18 cellular contexts compared by ENCODE assay signal in the genomic region with DNA sequence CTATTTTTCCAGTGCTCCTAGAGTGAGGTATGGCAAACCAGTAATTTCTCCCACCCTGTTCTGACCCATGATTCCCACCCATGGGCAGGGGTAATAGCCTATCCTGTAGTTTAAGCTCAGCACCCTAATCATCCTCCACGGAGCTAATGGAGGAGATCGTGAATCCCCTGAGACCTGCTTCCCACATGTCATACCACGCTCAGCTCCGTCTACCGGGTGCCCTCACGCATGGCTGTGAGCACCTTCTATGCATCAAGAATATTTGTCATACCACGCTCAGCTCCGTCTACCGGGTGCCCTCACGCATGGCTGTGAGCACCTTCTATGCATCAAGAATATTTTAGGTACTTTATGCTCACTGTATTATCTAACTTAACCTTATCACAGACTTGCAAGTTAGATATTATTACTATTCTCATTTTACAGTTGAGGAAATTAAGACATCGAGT.
"Had no signal": no experiment of that assay in that cellular context is flagged by ENCODE, and none has a peak within 500 bp of the region (broad histone marks: within the 10 kb centered on the region; RNA-seq: fewer than 3 reads in every experiment).

No MANE protein-coding gene starts in this region.

- DNase-seq: KBM-7, MV-4-11, NCI-H1048, NCI-H1105, NCI-H1436 treated with DMSO at 0.1 percent for 48 hours, NCI-H1694, NCI-H187 treated with DMSO at 0.1 percent for 48 hours, NCI-H2029 treated with DMSO at 0.1 percent for 48 hours, NCI-H2171 treated with DMSO at 0.1 percent for 48 hours, NCI-H345, NCI-H446 treated with DMSO at 0.1 percent for 48 hours, NCI-H510A treated with DMSO at 0.1 percent for 48 hours, Right ventricle myocardium superior, RPMI8226, SIG-M5, SK-N-SH, SW 1271 had no signal

- H3K9ac ChIP-seq: SK-N-SH had no signal

- H3K27ac ChIP-seq: HL-60 had no signal
